2 cellular contexts compared by ENCODE assay signal in genomic region chr12:12899530-12900380, GRCh38.
A peak's percentile ranks its signal among the peaks of the same experiment; 100 is the strongest.
TF ChIP-seq lines count a peak whose summit lies in the region.

No MANE protein-coding gene starts in this region.

TF ChIP-seq in A549, 52 proteins besides CTCF, POLR2A, EP300 and RAD21:
- TF ChIP-seq RARB (CRISPR knock-in tag; IDR thresholded peaks at IDR 0.05) (peak; percentile 64; the same call in 1 of the 2 replicates), JUN (IDR thresholded peaks at IDR 0.05) (peak; percentile 26 to 46; a peak in 1 of 5 replicates), GATA3 (IDR thresholded peaks at IDR 0.05; ENCODE audit: borderline replicate concordance) (peak; percentile 28; the same call in 1 of the 2 replicates), CEBPB (IDR thresholded peaks at IDR 0.05) (0 out of 4 replicates have a peak, but pooled peaks of 1 of the 2 experiments have one; percentile 30), USF2 (IDR thresholded peaks at IDR 0.05) (peak; percentile 22; the same call in 1 of the 2 replicates), FOSB (CRISPR knock-in tag; IDR thresholded peaks at IDR 0.05) (peak; percentile 73; the same call in 1 of the 2 replicates), HOXA7 (CRISPR knock-in tag; IDR thresholded peaks at IDR 0.05) (peak; percentile 63; the same call in 1 of the 2 replicates), JUNB (IDR thresholded peaks at IDR 0.05) (peak; percentile 81), FOXS1 (CRISPR knock-in tag; IDR thresholded peaks at IDR 0.05) (no peak), POLR2AphosphoS2 (conservative IDR thresholded peaks at IDR 0.05; ENCODE audit: low read length) (peak; percentile 92; the same call in 1 of the 2 replicates), EHMT2 (IDR thresholded peaks at IDR 0.05; ENCODE audit: low read depth) (no peak), NFE2L2 (conservative IDR thresholded peaks at IDR 0.05; ENCODE audit: low read length) (no peak), FOSL2 (IDR thresholded peaks at IDR 0.05) (peak; percentile 50; the same call in 1 of the 2 replicates), FOSL2 (CRISPR knock-in tag; IDR thresholded peaks at IDR 0.05) (peak; percentile 81)

TF ChIP-seq in K562, 482 proteins besides CTCF, POLR2A, EP300 and RAD21 (continued from another document):
- TF ChIP-seq MEIS2 (IDR thresholded peaks at IDR 0.05; ENCODE audit: partially characterized antibody) (peak; percentile 60), L3MBTL2 (IDR thresholded peaks at IDR 0.05) (no peak), ZNF318 (IDR thresholded peaks at IDR 0.05; ENCODE audit: borderline replicate concordance in 1 of 2, low read depth in 1 of 2) (peak in 1 of 2 experiments; percentile 37; a peak in 1 of 4 replicates), SREBF2 (CRISPR knock-in tag; IDR thresholded peaks at IDR 0.05) (no peak), JUN (IDR thresholded peaks at IDR 0.05; ENCODE audit: borderline replicate concordance, low read depth, low read length) (peak; percentile 62; the same call in 1 of the 2 replicates), JUN (CRISPR knock-in tag; IDR thresholded peaks at IDR 0.05; ENCODE audit: borderline replicate concordance) (no peak), SMARCA4 (IDR thresholded peaks at IDR 0.05) (0 out of 2 replicates have a peak, but pooled peaks have one; percentile 16), CEBPG (CRISPR knock-in tag; IDR thresholded peaks at IDR 0.05) (peak; percentile 31; the same call in 1 of the 2 replicates), CEBPG (tag; conservative IDR thresholded peaks at IDR 0.05 in 1 of 2, IDR thresholded peaks at IDR 0.05 in 1 of 2) (peak in 1 of 2 experiments; percentile 93; a peak in 2 of 4 replicates), ATF3 (IDR thresholded peaks at IDR 0.05) (peak; percentile 91), ATF3 (CRISPR knock-in tag; conservative IDR thresholded peaks at IDR 0.05) (no peak), TRIM24 (IDR thresholded peaks at IDR 0.05) (peak; percentile 56 to 77; a peak in 2 of 4 replicates), ZNF589 (CRISPR knock-in tag; IDR thresholded peaks at IDR 0.05; ENCODE audit: low read depth) (peak; percentile 41; the same call in 1 of the 2 replicates), ESRRB (CRISPR knock-in tag; IDR thresholded peaks at IDR 0.05; ENCODE audit: borderline replicate concordance) (no peak), XRCC4 (IDR thresholded peaks at IDR 0.05; ENCODE audit: extremely low read depth, insufficient read depth, insufficient read length) (no peak), DMBX1 (CRISPR knock-in tag; IDR thresholded peaks at IDR 0.05; ENCODE audit: borderline replicate concordance) (no peak), ZNF175 (CRISPR knock-in tag; IDR thresholded peaks at IDR 0.05; ENCODE audit: low read depth) (peak; percentile 81; the same call in 1 of the 2 replicates)
